ENCODE assay signal across 33 cellular contexts in genomic region chr17:8921147-8921546, GRCh38.
DNase-seq lines count a peak whose midpoint lies in the region; ATAC-seq and TF ChIP-seq lines count a peak whose summit lies in the region.
"Had no signal": no experiment of that assay in that cellular context is flagged by ENCODE, and none has a peak within 500 bp of the region (broad histone marks: within the 10 kb centered on the region; RNA-seq: fewer than 3 reads in every experiment).

No MANE protein-coding gene starts in this region.

- H3K27me3 ChIP-seq in GM06990 (replicated peaks; ENCODE audit: control insufficient read depth, insufficient read depth, low read length): no peaks in the 10 kb centered on the region
- H3K27me3 ChIP-seq: ascending aorta, cardiac muscle cell had no signal

- peaks cover 37% of the 10 kb centered on the region for H3K36me3 Mint-ChIP-seq in activated naive CD8-positive, alpha-beta T cell treated with anti-CD3 and anti-CD28 coated beads, Interleukin-2, amount 50 U/mL, for 24 hours (ENCODE audit: low read depth)

- no peaks in the 10 kb centered on the region for H3K27me3 Mint-ChIP-seq in activated naive CD8-positive, alpha-beta T cell treated with anti-CD3 and anti-CD28 coated beads, Interleukin-2, amount 50 U/mL, for 24 hours
- H3K27me3 Mint-ChIP-seq: activated T-cell treated with anti-CD3 and anti-CD28 coated beads, Interleukin-2, amount 50 U/mL, for 24 hours; effector memory CD8-positive, alpha-beta T cell; naive B cell had no signal

- no peak overlapping the region for H3K4me3 ChIP-seq in GM06990 (replicated peaks; ENCODE audit: low read depth, low read length)
- H3K4me3 ChIP-seq: ascending aorta, cardiac muscle cell, coronary artery, left ventricle myocardium inferior, skin epidermis had no signal

- peak overlapping the region; percentile 49 for H3K27ac Mint-ChIP-seq in activated naive CD8-positive, alpha-beta T cell treated with anti-CD3 and anti-CD28 coated beads, Interleukin-2, amount 50 U/mL, for 24 hours
- H3K27ac Mint-ChIP-seq: activated naive CD4-positive, alpha-beta T cell treated with anti-CD3 and anti-CD28 coated beads for 36 hours; naive B cell; T-helper 1 cell treated with Interleukin-12 subunit alpha and Interleukin-12 subunit beta and Interleukin-4 antibody, amounts not matched to agents 30 μg/mL and 1 μg/mL, for 36 hours had no signal

- in situ Hi-C loops in GM13977 (cut with MboI; ENCODE audit: low pct_unique_long_range_greater_than_20kb, low sequenced_read_pairs, unreplicated experiment): no loop called here

- peak; percentile 61 for DNase-seq in GM06990 (ENCODE audit: extremely low read depth, insufficient read length)
- DNase-seq in GM13977 (ENCODE audit: low spot score): peak; percentile 55
- no peak for DNase-seq in activated naive CD8-positive, alpha-beta T cell treated with anti-CD3 and anti-CD28 coated beads, Interleukin-2, amount 50 U/mL, for 24 hours
- no peak for DNase-seq in middle frontal gyrus (ENCODE audit: extremely low spot score, low spot score)
- DNase-seq in NCI-H1417 treated with DMSO at 0.1 percent for 48 hours (lab: John Stamatoyannopoulos, UW): no peak
- DNase-seq: ACHN; activated CD4-positive, alpha-beta T cell treated with anti-CD3 and anti-CD28 coated beads for 4 hours; activated naive CD4-positive, alpha-beta T cell treated with anti-CD3 and anti-CD28 coated beads for 36 hours; activated T-cell treated with anti-CD3 and anti-CD28 coated beads, Interleukin-2, amount 50 U/mL, for 24 hours; DMS153; effector memory CD8-positive, alpha-beta T cell; erythroblast; glutamatergic neuron; HCEC 1CT; islet precursor cell; Karpas-422; left ventricle myocardium inferior; naive B cell; NCI-H1436 treated with DMSO at 0.1 percent for 48 hours; NCI-H345; NCI-H774; retina; SK-N-SH; trophoblast cell had no signal

- no peaks in the 10 kb centered on the region; the same call in 1 of the 2 replicates for H3K36me3 ChIP-seq in GM06990 (ENCODE audit: control insufficient read depth, insufficient read depth, low read length)
- H3K36me3 ChIP-seq: ascending aorta, cardiac muscle cell, left ventricle myocardium inferior had no signal

- H3K4me1 Mint-ChIP-seq in activated naive CD8-positive, alpha-beta T cell treated with anti-CD3 and anti-CD28 coated beads, Interleukin-2, amount 50 U/mL, for 24 hours: peaks cover 56% of the 10 kb centered on the region

- ATAC-seq in HG02610 (IDR thresholded peaks at IDR 0.05; ENCODE audit: unreplicated experiment) (peak; percentile 44), HG03342 (IDR thresholded peaks at IDR 0.05; ENCODE audit: unreplicated experiment) (no peak), GM21619 (IDR thresholded peaks at IDR 0.05; ENCODE audit: unreplicated experiment) (no peak)
- ATAC-seq in activated naive CD8-positive, alpha-beta T cell treated with anti-CD3 and anti-CD28 coated beads, Interleukin-2, amount 50 U/mL, for 24 hours: peak; percentile 48
- ATAC-seq: effector memory CD8-positive, alpha-beta T cell; HepG2 had no signal

- no peak overlapping the region for H3K4me3 Mint-ChIP-seq in activated naive CD8-positive, alpha-beta T cell treated with anti-CD3 and anti-CD28 coated beads, Interleukin-2, amount 50 U/mL, for 24 hours
- H3K4me3 Mint-ChIP-seq: activated naive CD4-positive, alpha-beta T cell treated with anti-CD3 and anti-CD28 coated beads for 36 hours; activated T-cell treated with anti-CD3 and anti-CD28 coated beads, Interleukin-2, amount 50 U/mL, for 24 hours; effector memory CD8-positive, alpha-beta T cell; T-helper 1 cell treated with Interleukin-12 subunit alpha and Interleukin-12 subunit beta and Interleukin-4 antibody, amounts not matched to agents 30 μg/mL and 1 μg/mL, for 36 hours had no signal

- peaks cover 12% of the 10 kb centered on the region for H3K9me3 Mint-ChIP-seq in activated naive CD8-positive, alpha-beta T cell treated with anti-CD3 and anti-CD28 coated beads, Interleukin-2, amount 50 U/mL, for 24 hours
- H3K9me3 Mint-ChIP-seq: effector memory CD8-positive, alpha-beta T cell had no signal

- no peak for TF ChIP-seq CTCF in GM06990 (IDR thresholded peaks at IDR 0.05; ENCODE audit: insufficient read depth, low read length, poor library complexity, severe bottlenecking)
- TF ChIP-seq CTCF in GM13977 (IDR thresholded peaks at IDR 0.05; ENCODE audit: extremely low read depth, insufficient read depth, missing control alignments): no peak

Comparison
In these comparisons a context has a peak if more than half of its experiments do, and no peak if none do; other contexts are left out.
1. DNase-seq: peak in GM06990 (single experiment) and GM13977 (single experiment); none in activated naive CD8-positive, alpha-beta T cell treated with anti-CD3 and anti-CD28 coated beads, Interleukin-2, amount 50 U/mL, for 24 hours (single experiment), middle frontal gyrus (single experiment) and NCI-H1417 treated with DMSO at 0.1 percent for 48 hours (single experiment).
2. ATAC-seq: peak in HG02610 (single experiment) and activated naive CD8-positive, alpha-beta T cell treated with anti-CD3 and anti-CD28 coated beads, Interleukin-2, amount 50 U/mL, for 24 hours (single experiment); none in HG03342 (single experiment) and GM21619 (single experiment).